29 cellular contexts compared by ENCODE assay signal in genomic region chr9:3118081-3118480, GRCh38.
"Had no signal": no experiment of that assay in that cellular context is flagged by ENCODE, and none has a peak within 500 bp of the region (broad histone marks: within the 10 kb centered on the region; RNA-seq: fewer than 3 reads in every experiment).

No MANE protein-coding gene starts in this region.

- H3K27me3 Mint-ChIP-seq: activated CD4-positive, alpha-beta T cell treated with anti-CD3 and anti-CD28 coated beads, Interleukin-2, amount 10 ng/mL, durations not matched to agents 7 days and 5 days; activated naive CD8-positive, alpha-beta T cell treated with anti-CD3 and anti-CD28 coated beads, Interleukin-2, amount 10 ng/mL, durations not matched to agents 7 days and 5 days had no signal

- DNase-seq: activated CD4-positive, alpha-beta memory T cell treated with anti-CD3 and anti-CD28 coated beads for 36 hours; activated CD4-positive, alpha-beta T cell treated with anti-CD3 and anti-CD28 coated beads, Interleukin-2, amount 10 ng/mL, durations not matched to agents 7 days and 5 days; activated CD4-positive, CD25-positive, alpha-beta regulatory T cell; activated CD8-positive, alpha-beta memory T cell treated with anti-CD3 and anti-CD28 coated beads for 24 hours; activated naive CD4-positive, alpha-beta T cell treated with anti-CD3 and anti-CD28 coated beads, Interleukin-2, amount 50 U/mL, for 16 hours; activated naive CD8-positive, alpha-beta T cell treated with anti-CD3 and anti-CD28 coated beads, Interleukin-2, amount 10 ng/mL, durations not matched to agents 7 days and 5 days; activated T-cell treated with anti-CD3 and anti-CD28 coated beads, Interleukin-2, amount 50 U/mL, for 48 hours; adrenal gland; anterior cingulate cortex; central memory CD4-positive, alpha-beta T cell; Kasumi-1; KBM-7; NCI-H1048; NCI-H146; NCI-H187 treated with DMSO at 0.1 percent for 48 hours; NCI-H2081 treated with DMSO at 0.1 percent for 48 hours; NCI-H2171 treated with DMSO at 0.1 percent for 48 hours; NCI-H345; NCI-H510A; NCI-H69; NK-92 treated with Interleukin-12 subunit alpha and Interleukin-12 subunit beta, amount 100 ng/mL, for 24 hours; Peyer's patch; Right ventricle myocardium superior; SJCRH30; SK-N-SH; T-helper 1 cell had no signal

- H3K4me1 Mint-ChIP-seq: activated CD4-positive, alpha-beta T cell treated with anti-CD3 and anti-CD28 coated beads, Interleukin-2, amount 10 ng/mL, durations not matched to agents 7 days and 5 days; activated naive CD8-positive, alpha-beta T cell treated with anti-CD3 and anti-CD28 coated beads, Interleukin-2, amount 10 ng/mL, durations not matched to agents 7 days and 5 days had no signal

- H3K27ac Mint-ChIP-seq: activated CD4-positive, alpha-beta memory T cell treated with anti-CD3 and anti-CD28 coated beads for 36 hours; activated CD4-positive, alpha-beta T cell treated with anti-CD3 and anti-CD28 coated beads, Interleukin-2, amount 10 ng/mL, durations not matched to agents 7 days and 5 days; activated naive CD8-positive, alpha-beta T cell treated with anti-CD3 and anti-CD28 coated beads, Interleukin-2, amount 10 ng/mL, durations not matched to agents 7 days and 5 days had no signal

- H3K36me3 ChIP-seq: adrenal gland, breast epithelium, Peyer's patch, SJCRH30 had no signal

- H3K27me3 ChIP-seq: adrenal gland, breast epithelium, Peyer's patch, SJCRH30 had no signal

- H3K4me3 Mint-ChIP-seq: activated CD4-positive, alpha-beta memory T cell treated with anti-CD3 and anti-CD28 coated beads for 36 hours; activated CD4-positive, alpha-beta T cell treated with anti-CD3 and anti-CD28 coated beads, Interleukin-2, amount 10 ng/mL, durations not matched to agents 7 days and 5 days; activated naive CD8-positive, alpha-beta T cell treated with anti-CD3 and anti-CD28 coated beads, Interleukin-2, amount 10 ng/mL, durations not matched to agents 7 days and 5 days had no signal

- H3K9me3 ChIP-seq: adrenal gland, Peyer's patch, SJCRH30 had no signal

- H3K9ac ChIP-seq: SK-N-SH had no signal

- H3K4me3 ChIP-seq: adrenal gland, breast epithelium, Peyer's patch, SJCRH30 had no signal

- H3K27ac ChIP-seq: adrenal gland, breast epithelium, Peyer's patch, RWPE1, SJCRH30, VCaP had no signal

- H3K4me2 ChIP-seq: SK-N-SH had no signal

- H3K36me3 Mint-ChIP-seq: activated CD4-positive, alpha-beta memory T cell treated with anti-CD3 and anti-CD28 coated beads for 36 hours; activated naive CD8-positive, alpha-beta T cell treated with anti-CD3 and anti-CD28 coated beads, Interleukin-2, amount 10 ng/mL, durations not matched to agents 7 days and 5 days had no signal

- H3K4me1 ChIP-seq: adrenal gland, breast epithelium, Peyer's patch, SJCRH30 had no signal
